Comparison of ENCODE assay signal across 1 cellular context in genomic region chr11:107018902-107019493, GRCh38.
TF ChIP-seq lines count a peak whose summit lies in the region.

No MANE protein-coding gene starts in this region.

TF ChIP-seq in HepG2, 621 proteins besides CTCF, POLR2A, EP300 and RAD21 (continued from another document and continues in another):
- TF ChIP-seq, protein P1, sequence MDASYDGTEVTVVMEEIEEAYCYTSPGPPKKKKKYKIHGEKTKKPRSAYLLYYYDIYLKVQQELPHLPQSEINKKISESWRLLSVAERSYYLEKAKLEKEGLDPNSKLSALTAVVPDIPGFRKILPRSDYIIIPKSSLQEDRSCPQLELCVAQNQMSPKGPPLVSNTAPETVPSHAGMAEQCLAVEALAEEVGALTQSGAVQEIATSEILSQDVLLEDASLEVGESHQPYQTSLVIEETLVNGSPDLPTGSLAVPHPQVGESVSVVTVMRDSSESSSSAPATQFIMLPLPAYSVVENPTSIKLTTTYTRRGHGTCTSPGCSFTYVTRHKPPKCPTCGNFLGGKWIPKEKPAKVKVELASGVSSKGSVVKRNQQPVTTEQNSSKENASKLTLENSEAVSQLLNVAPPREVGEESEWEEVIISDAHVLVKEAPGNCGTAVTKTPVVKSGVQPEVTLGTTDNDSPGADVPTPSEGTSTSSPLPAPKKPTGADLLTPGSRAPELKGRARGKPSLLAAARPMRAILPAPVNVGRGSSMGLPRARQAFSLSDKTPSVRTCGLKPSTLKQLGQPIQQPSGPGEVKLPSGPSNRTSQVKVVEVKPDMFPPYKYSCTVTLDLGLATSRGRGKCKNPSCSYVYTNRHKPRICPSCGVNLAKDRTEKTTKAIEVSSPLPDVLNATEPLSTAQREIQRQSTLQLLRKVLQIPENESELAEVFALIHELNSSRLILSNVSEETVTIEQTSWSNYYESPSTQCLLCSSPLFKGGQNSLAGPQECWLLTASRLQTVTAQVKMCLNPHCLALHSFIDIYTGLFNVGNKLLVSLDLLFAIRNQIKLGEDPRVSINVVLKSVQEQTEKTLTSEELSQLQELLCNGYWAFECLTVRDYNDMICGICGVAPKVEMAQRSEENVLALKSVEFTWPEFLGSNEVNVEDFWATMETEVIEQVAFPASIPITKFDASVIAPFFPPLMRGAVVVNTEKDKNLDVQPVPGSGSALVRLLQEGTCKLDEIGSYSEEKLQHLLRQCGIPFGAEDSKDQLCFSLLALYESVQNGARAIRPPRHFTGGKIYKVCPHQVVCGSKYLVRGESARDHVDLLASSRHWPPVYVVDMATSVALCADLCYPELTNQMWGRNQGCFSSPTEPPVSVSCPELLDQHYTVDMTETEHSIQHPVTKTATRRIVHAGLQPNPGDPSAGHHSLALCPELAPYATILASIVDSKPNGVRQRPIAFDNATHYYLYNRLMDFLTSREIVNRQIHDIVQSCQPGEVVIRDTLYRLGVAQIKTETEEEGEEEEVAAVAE (CRISPR knock-in tag; IDR thresholded peaks at IDR 0.05; ENCODE audit: borderline replicate concordance) = no peak
- TF ChIP-seq HNRNPLL (IDR thresholded peaks at IDR 0.05; ENCODE audit: low read depth, low read length, poor library complexity, severe bottlenecking) (peak; percentile 26), ZNF800 (CRISPR knock-in tag; IDR thresholded peaks at IDR 0.05) (peak; percentile 85; the same call in 1 of the 2 replicates), ZNF614 (CRISPR knock-in tag; IDR thresholded peaks at IDR 0.05; ENCODE audit: borderline replicate concordance) (no peak), ZC3H13 (CRISPR knock-in tag; IDR thresholded peaks at IDR 0.05) (no peak), ZBTB4 (CRISPR knock-in tag; IDR thresholded peaks at IDR 0.05; ENCODE audit: borderline replicate concordance) (no peak), SMC3 (IDR thresholded peaks at IDR 0.05; ENCODE audit: low read length) (no peak), GATAD2A (CRISPR knock-in tag; IDR thresholded peaks at IDR 0.05) (no peak), TRIM24 (CRISPR knock-in tag; IDR thresholded peaks at IDR 0.05) (no peak), KDM1A (CRISPR knock-in tag; IDR thresholded peaks at IDR 0.05) (no peak), SIX4 (CRISPR knock-in tag; IDR thresholded peaks at IDR 0.05) (no peak), GATA4 (IDR thresholded peaks at IDR 0.05; ENCODE audit: borderline replicate concordance, low read depth) (no peak), ZSCAN25 (CRISPR knock-in tag; IDR thresholded peaks at IDR 0.05) (no peak), ZC3H4 (CRISPR knock-in tag; IDR thresholded peaks at IDR 0.05; ENCODE audit: borderline replicate concordance) (no peak), ZMYM4 (CRISPR knock-in tag; IDR thresholded peaks at IDR 0.05) (no peak), JDP2 (CRISPR knock-in tag; IDR thresholded peaks at IDR 0.05; ENCODE audit: borderline replicate concordance) (no peak), NFATC3 (CRISPR knock-in tag; IDR thresholded peaks at IDR 0.05) (no peak), ZNF687 (CRISPR knock-in tag; IDR thresholded peaks at IDR 0.05) (peak; percentile 38; the same call in 1 of the 2 replicates), PAX8 (CRISPR knock-in tag; IDR thresholded peaks at IDR 0.05; ENCODE audit: borderline replicate concordance) (no peak), IRX3 (CRISPR knock-in tag; IDR thresholded peaks at IDR 0.05; ENCODE audit: borderline replicate concordance, low read depth) (no peak), ZNF367 (CRISPR knock-in tag; IDR thresholded peaks at IDR 0.05; ENCODE audit: borderline replicate concordance) (no peak), IRF2 (CRISPR knock-in tag; IDR thresholded peaks at IDR 0.05) (no peak), NFIC (IDR thresholded peaks at IDR 0.05; ENCODE audit: low read length) (no peak)
- TF ChIP-seq, protein P2, sequence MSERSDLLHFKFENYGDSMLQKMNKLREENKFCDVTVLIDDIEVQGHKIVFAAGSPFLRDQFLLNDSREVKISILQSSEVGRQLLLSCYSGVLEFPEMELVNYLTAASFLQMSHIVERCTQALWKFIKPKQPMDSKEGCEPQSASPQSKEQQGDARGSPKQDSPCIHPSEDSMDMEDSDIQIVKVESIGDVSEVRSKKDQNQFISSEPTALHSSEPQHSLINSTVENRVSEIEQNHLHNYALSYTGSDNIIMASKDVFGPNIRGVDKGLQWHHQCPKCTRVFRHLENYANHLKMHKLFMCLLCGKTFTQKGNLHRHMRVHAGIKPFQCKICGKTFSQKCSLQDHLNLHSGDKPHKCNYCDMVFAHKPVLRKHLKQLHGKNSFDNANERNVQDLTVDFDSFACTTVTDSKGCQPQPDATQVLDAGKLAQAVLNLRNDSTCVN (CRISPR knock-in tag; IDR thresholded peaks at IDR 0.05; ENCODE audit: borderline replicate concordance) = no peak
- TF ChIP-seq, protein P3, sequence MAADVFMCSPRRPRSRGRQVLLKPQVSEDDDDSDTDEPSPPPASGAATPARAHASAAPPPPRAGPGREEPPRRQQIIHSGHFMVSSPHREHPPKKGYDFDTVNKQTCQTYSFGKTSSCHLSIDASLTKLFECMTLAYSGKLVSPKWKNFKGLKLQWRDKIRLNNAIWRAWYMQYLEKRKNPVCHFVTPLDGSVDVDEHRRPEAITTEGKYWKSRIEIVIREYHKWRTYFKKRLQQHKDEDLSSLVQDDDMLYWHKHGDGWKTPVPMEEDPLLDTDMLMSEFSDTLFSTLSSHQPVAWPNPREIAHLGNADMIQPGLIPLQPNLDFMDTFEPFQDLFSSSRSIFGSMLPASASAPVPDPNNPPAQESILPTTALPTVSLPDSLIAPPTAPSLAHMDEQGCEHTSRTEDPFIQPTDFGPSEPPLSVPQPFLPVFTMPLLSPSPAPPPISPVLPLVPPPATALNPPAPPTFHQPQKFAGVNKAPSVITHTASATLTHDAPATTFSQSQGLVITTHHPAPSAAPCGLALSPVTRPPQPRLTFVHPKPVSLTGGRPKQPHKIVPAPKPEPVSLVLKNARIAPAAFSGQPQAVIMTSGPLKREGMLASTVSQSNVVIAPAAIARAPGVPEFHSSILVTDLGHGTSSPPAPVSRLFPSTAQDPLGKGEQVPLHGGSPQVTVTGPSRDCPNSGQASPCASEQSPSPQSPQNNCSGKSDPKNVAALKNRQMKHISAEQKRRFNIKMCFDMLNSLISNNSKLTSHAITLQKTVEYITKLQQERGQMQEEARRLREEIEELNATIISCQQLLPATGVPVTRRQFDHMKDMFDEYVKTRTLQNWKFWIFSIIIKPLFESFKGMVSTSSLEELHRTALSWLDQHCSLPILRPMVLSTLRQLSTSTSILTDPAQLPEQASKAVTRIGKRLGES (CRISPR knock-in tag; IDR thresholded peaks at IDR 0.05; ENCODE audit: borderline replicate concordance) = no peak
- TF ChIP-seq, protein P4, sequence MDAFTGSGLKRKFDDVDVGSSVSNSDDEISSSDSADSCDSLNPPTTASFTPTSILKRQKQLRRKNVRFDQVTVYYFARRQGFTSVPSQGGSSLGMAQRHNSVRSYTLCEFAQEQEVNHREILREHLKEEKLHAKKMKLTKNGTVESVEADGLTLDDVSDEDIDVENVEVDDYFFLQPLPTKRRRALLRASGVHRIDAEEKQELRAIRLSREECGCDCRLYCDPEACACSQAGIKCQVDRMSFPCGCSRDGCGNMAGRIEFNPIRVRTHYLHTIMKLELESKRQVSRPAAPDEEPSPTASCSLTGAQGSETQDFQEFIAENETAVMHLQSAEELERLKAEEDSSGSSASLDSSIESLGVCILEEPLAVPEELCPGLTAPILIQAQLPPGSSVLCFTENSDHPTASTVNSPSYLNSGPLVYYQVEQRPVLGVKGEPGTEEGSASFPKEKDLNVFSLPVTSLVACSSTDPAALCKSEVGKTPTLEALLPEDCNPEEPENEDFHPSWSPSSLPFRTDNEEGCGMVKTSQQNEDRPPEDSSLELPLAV (CRISPR knock-in tag; conservative IDR thresholded peaks at IDR 0.05; ENCODE audit: low read depth) = no peak
- TF ChIP-seq, protein P5, sequence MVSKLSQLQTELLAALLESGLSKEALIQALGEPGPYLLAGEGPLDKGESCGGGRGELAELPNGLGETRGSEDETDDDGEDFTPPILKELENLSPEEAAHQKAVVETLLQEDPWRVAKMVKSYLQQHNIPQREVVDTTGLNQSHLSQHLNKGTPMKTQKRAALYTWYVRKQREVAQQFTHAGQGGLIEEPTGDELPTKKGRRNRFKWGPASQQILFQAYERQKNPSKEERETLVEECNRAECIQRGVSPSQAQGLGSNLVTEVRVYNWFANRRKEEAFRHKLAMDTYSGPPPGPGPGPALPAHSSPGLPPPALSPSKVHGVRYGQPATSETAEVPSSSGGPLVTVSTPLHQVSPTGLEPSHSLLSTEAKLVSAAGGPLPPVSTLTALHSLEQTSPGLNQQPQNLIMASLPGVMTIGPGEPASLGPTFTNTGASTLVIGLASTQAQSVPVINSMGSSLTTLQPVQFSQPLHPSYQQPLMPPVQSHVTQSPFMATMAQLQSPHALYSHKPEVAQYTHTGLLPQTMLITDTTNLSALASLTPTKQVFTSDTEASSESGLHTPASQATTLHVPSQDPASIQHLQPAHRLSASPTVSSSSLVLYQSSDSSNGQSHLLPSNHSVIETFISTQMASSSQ (IDR thresholded peaks at IDR 0.05; ENCODE audit: low read depth) = no peak
- TF ChIP-seq, protein P5 (CRISPR knock-in tag; IDR thresholded peaks at IDR 0.05; ENCODE audit: borderline replicate concordance) = no peak
